ENCODE assay signal across 1 cellular context in genomic region chr22:45268958-45269844, GRCh38.
TF ChIP-seq lines count a peak whose summit lies in the region.

No MANE protein-coding gene starts in this region.

TF ChIP-seq in HepG2, 621 proteins besides CTCF, POLR2A, EP300 and RAD21 (continued from another document and continues in another):
- TF ChIP-seq ZNF318 (CRISPR knock-in tag; IDR thresholded peaks at IDR 0.05) (no peak), HMGXB4 (CRISPR knock-in tag; IDR thresholded peaks at IDR 0.05; ENCODE audit: borderline replicate concordance in 1 of 2, low read depth in 1 of 2) (peak; percentile 6 to 79; a peak in 2 of 4 replicates), ELF4 (CRISPR knock-in tag; IDR thresholded peaks at IDR 0.05; ENCODE audit: borderline replicate concordance) (no peak), ZNF724P (CRISPR knock-in tag; IDR thresholded peaks at IDR 0.05; ENCODE audit: borderline replicate concordance) (no peak), MLLT10 (CRISPR knock-in tag; IDR thresholded peaks at IDR 0.05) (no peak), ATF7-NPFF (CRISPR knock-in tag; IDR thresholded peaks at IDR 0.05; ENCODE audit: low read depth) (no peak; the same call in 1 of the 2 replicates), NCOR1 (IDR thresholded peaks at IDR 0.05; ENCODE audit: borderline replicate concordance, low read length) (no peak), U2AF1 (optimal IDR thresholded peaks at IDR 0.05; ENCODE audit: low read depth, low read length) (no peak), ZNF775 (CRISPR knock-in tag; IDR thresholded peaks at IDR 0.05; ENCODE audit: borderline replicate concordance) (no peak), ZNF44 (CRISPR knock-in tag; IDR thresholded peaks at IDR 0.05) (no peak), ZNF10 (CRISPR knock-in tag; IDR thresholded peaks at IDR 0.05; ENCODE audit: borderline replicate concordance, low read depth) (no peak), POLR2AphosphoS2 (IDR thresholded peaks at IDR 0.05; ENCODE audit: low read depth, low read length) (no peak), HOXA7 (CRISPR knock-in tag; IDR thresholded peaks at IDR 0.05) (no peak), PRMT3 (CRISPR knock-in tag; IDR thresholded peaks at IDR 0.05; ENCODE audit: borderline replicate concordance, low read depth) (no peak)
- TF ChIP-seq, protein P1, sequence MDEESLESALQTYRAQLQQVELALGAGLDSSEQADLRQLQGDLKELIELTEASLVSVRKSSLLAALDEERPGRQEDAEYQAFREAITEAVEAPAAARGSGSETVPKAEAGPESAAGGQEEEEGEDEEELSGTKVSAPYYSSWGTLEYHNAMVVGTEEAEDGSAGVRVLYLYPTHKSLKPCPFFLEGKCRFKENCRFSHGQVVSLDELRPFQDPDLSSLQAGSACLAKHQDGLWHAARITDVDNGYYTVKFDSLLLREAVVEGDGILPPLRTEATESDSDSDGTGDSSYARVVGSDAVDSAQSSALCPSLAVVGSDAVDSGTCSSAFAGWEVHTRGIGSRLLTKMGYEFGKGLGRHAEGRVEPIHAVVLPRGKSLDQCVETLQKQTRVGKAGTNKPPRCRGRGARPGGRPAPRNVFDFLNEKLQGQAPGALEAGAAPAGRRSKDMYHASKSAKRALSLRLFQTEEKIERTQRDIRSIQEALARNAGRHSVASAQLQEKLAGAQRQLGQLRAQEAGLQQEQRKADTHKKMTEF (CRISPR knock-in tag; IDR thresholded peaks at IDR 0.05), result no peak; the same call in 1 of the 2 replicates
- TF ChIP-seq, protein P2, sequence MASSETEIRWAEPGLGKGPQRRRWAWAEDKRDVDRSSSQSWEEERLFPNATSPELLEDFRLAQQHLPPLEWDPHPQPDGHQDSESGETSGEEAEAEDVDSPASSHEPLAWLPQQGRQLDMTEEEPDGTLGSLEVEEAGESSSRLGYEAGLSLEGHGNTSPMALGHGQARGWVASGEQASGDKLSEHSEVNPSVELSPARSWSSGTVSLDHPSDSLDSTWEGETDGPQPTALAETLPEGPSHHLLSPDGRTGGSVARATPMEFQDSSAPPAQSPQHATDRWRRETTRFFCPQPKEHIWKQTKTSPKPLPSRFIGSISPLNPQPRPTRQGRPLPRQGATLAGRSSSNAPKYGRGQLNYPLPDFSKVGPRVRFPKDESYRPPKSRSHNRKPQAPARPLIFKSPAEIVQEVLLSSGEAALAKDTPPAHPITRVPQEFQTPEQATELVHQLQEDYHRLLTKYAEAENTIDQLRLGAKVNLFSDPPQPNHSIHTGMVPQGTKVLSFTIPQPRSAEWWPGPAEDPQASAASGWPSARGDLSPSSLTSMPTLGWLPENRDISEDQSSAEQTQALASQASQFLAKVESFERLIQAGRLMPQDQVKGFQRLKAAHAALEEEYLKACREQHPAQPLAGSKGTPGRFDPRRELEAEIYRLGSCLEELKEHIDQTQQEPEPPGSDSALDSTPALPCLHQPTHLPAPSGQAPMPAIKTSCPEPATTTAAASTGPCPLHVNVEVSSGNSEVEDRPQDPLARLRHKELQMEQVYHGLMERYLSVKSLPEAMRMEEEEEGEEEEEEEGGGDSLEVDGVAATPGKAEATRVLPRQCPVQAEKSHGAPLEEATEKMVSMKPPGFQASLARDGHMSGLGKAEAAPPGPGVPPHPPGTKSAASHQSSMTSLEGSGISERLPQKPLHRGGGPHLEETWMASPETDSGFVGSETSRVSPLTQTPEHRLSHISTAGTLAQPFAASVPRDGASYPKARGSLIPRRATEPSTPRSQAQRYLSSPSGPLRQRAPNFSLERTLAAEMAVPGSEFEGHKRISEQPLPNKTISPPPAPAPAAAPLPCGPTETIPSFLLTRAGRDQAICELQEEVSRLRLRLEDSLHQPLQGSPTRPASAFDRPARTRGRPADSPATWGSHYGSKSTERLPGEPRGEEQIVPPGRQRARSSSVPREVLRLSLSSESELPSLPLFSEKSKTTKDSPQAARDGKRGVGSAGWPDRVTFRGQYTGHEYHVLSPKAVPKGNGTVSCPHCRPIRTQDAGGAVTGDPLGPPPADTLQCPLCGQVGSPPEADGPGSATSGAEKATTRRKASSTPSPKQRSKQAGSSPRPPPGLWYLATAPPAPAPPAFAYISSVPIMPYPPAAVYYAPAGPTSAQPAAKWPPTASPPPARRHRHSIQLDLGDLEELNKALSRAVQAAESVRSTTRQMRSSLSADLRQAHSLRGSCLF (CRISPR knock-in tag; IDR thresholded peaks at IDR 0.05; ENCODE audit: borderline replicate concordance), result no peak
- TF ChIP-seq, protein P3, sequence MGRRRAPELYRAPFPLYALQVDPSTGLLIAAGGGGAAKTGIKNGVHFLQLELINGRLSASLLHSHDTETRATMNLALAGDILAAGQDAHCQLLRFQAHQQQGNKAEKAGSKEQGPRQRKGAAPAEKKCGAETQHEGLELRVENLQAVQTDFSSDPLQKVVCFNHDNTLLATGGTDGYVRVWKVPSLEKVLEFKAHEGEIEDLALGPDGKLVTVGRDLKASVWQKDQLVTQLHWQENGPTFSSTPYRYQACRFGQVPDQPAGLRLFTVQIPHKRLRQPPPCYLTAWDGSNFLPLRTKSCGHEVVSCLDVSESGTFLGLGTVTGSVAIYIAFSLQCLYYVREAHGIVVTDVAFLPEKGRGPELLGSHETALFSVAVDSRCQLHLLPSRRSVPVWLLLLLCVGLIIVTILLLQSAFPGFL (CRISPR knock-in tag; IDR thresholded peaks at IDR 0.05), result no peak
- TF ChIP-seq, protein P4, sequence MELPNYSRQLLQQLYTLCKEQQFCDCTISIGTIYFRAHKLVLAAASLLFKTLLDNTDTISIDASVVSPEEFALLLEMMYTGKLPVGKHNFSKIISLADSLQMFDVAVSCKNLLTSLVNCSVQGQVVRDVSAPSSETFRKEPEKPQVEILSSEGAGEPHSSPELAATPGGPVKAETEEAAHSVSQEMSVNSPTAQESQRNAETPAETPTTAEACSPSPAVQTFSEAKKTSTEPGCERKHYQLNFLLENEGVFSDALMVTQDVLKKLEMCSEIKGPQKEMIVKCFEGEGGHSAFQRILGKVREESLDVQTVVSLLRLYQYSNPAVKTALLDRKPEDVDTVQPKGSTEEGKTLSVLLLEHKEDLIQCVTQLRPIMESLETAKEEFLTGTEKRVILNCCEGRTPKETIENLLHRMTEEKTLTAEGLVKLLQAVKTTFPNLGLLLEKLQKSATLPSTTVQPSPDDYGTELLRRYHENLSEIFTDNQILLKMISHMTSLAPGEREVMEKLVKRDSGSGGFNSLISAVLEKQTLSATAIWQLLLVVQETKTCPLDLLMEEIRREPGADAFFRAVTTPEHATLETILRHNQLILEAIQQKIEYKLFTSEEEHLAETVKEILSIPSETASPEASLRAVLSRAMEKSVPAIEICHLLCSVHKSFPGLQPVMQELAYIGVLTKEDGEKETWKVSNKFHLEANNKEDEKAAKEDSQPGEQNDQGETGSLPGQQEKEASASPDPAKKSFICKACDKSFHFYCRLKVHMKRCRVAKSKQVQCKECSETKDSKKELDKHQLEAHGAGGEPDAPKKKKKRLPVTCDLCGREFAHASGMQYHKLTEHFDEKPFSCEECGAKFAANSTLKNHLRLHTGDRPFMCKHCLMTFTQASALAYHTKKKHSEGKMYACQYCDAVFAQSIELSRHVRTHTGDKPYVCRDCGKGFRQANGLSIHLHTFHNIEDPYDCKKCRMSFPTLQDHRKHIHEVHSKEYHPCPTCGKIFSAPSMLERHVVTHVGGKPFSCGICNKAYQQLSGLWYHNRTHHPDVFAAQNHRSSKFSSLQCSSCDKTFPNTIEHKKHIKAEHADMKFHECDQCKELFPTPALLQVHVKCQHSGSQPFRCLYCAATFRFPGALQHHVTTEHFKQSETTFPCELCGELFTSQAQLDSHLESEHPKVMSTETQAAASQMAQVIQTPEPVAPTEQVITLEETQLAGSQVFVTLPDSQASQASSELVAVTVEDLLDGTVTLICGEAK (IDR thresholded peaks at IDR 0.05), result no peak
- TF ChIP-seq, protein P4 (CRISPR knock-in tag; IDR thresholded peaks at IDR 0.05), result no peak
